14 cellular contexts compared by ENCODE assay signal in the genomic region with DNA sequence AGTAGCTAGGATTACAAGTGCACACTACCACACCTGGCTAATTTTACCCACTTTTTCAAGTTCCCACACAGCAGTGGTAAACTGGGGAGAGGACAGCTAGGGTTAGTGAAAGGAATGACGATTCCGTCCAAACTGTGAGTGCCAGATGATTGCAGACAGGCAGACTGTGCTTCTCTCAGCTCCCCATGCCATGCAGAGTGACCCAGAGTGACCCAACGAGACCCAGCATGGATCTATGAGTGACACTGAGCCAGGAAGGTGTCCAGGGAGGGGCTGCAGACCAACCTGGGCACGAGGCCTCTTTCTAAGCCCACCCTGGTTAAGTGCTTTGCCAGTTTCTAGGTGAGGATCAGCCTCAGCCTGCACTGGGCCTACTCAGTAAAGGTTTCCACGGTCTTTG. TPM values are rescaled to one million over a fixed set of nuclear protein-coding genes. Genes with fewer than 3 reads are reported as not detected.
DNase-seq lines count a peak whose midpoint lies in the region; ATAC-seq and TF ChIP-seq lines count a peak whose summit lies in the region.
"Had no signal": no experiment of that assay in that cellular context is flagged by ENCODE, and none has a peak within 500 bp of the region (broad histone marks: within the 10 kb centered on the region; RNA-seq: fewer than 3 reads in every experiment).

No MANE protein-coding gene starts in this region.

- CTCF ChIA-PET in WTC11 (lab: Charles Lee): interaction anchor here (0.6 to 3.9 kb wide), 9 partner anchors 12 to 165 kb away, joined by 3 to 23 read pairs (median 4); no protein-coding TSS in a partner anchor

- ATAC-seq in heart left ventricle: peak; percentile 55 to 72 (median 66)
- no peak for ATAC-seq in aorta (ENCODE audit: low FRiP score)
- ATAC-seq in WTC11: no peak

- peaks cover 4% of the 10 kb centered on the region for H3K4me1 Mint-ChIP-seq in activated CD4-positive, alpha-beta T cell treated with anti-CD3 and anti-CD28 coated beads, Interleukin-2, amount 10 ng/mL, durations not matched to agents 24 days and 14 days
- H3K4me1 Mint-ChIP-seq in WTC11: no peaks in the 10 kb centered on the region

- peaks cover 18% of the 10 kb centered on the region for H3K27me3 Mint-ChIP-seq in activated CD4-positive, alpha-beta T cell treated with anti-CD3 and anti-CD28 coated beads, Interleukin-2, amount 10 ng/mL, durations not matched to agents 24 days and 14 days
- peaks cover 4% of the 10 kb centered on the region; the same call in 1 of the 2 replicates for H3K27me3 Mint-ChIP-seq in WTC11 (ENCODE audit: low read depth)
- H3K27me3 Mint-ChIP-seq: activated T-cell treated with anti-CD3 and anti-CD28 coated beads, Interleukin-2, amount 50 U/mL, for 24 hours; T-cell had no signal

- no peak overlapping the region for H3K4me3 Mint-ChIP-seq in activated CD4-positive, alpha-beta T cell treated with anti-CD3 and anti-CD28 coated beads, Interleukin-2, amount 10 ng/mL, durations not matched to agents 24 days and 14 days
- no peak overlapping the region for H3K4me3 Mint-ChIP-seq in WTC11
- H3K4me3 Mint-ChIP-seq: activated T-cell treated with anti-CD3 and anti-CD28 coated beads, Interleukin-2, amount 50 U/mL, for 24 hours; T-cell had no signal

- H3K27me3 ChIP-seq in heart left ventricle (no peaks in the 10 kb centered on the region), trophoblast cell (ENCODE audit: insufficient read depth, low read length) (no peaks in the 10 kb centered on the region), aorta (ENCODE audit: control insufficient read depth in 1 of 2, insufficient read depth in 2 of 2, low read length in 1 of 2) (no peaks in the 10 kb centered on the region)
- H3K27me3 ChIP-seq: hepatocyte, MG63 had no signal

- no peak overlapping the region for H2AFZ ChIP-seq in trophoblast cell (ENCODE audit: insufficient read depth, low read length, poor library complexity)
- H2AFZ ChIP-seq: hepatocyte had no signal

- no peak overlapping the region for H3K23ac ChIP-seq in trophoblast cell (ENCODE audit: low read length)

- H3K9me3 Mint-ChIP-seq in activated CD4-positive, alpha-beta T cell treated with anti-CD3 and anti-CD28 coated beads, Interleukin-2, amount 10 ng/mL, durations not matched to agents 24 days and 14 days: no peaks in the 10 kb centered on the region
- H3K9me3 Mint-ChIP-seq in WTC11: no peaks in the 10 kb centered on the region
- H3K9me3 Mint-ChIP-seq: activated T-cell treated with anti-CD3 and anti-CD28 coated beads, Interleukin-2, amount 50 U/mL, for 24 hours; T-cell had no signal

- H2AK5ac ChIP-seq in trophoblast cell (ENCODE audit: low read length): no peak overlapping the region

- no peak overlapping the region for H2BK12ac ChIP-seq in trophoblast cell (ENCODE audit: low read length)

- H3K4me3 ChIP-seq in heart left ventricle (no peak overlapping the region), trophoblast cell (ENCODE audit: low read depth, low read length) (no peak overlapping the region), aorta (ENCODE audit: low read length in 2 of 2) (no peak overlapping the region)
- H3K4me3 ChIP-seq: hepatocyte, MG63 had no signal

- TF ChIP-seq POLR2A in heart left ventricle (IDR thresholded peaks at IDR 0.05): no peak

- H3K79me1 ChIP-seq in trophoblast cell (ENCODE audit: low read length): no peaks in the 10 kb centered on the region

- DNase-seq in activated CD4-positive, alpha-beta T cell treated with anti-CD3 and anti-CD28 coated beads, Interleukin-2, amount 10 ng/mL, durations not matched to agents 24 days and 14 days: no peak
- no peak for DNase-seq in activated CD4-positive, alpha-beta T cell treated with anti-CD3 and anti-CD28 coated beads for 48 hours
- peak in 3 of 5 donors; percentile 48 to 73 (median 67) for DNase-seq in heart left ventricle
- no peak for DNase-seq in trophoblast cell
- DNase-seq in aorta: peak; percentile 42 to 60
- DNase-seq in WTC11 (ENCODE audit: low spot score): no peak
- no peak for DNase-seq in NCI-H1417 (lab: John Stamatoyannopoulos, UW)
- no peak for DNase-seq in GM10266 (ENCODE audit: extremely low spot score)

- H3K14ac ChIP-seq in trophoblast cell (ENCODE audit: low read length): no peak overlapping the region

- no peak overlapping the region for H3K18ac ChIP-seq in trophoblast cell (ENCODE audit: low read length)

- H3K79me2 ChIP-seq in trophoblast cell (ENCODE audit: control insufficient read depth, insufficient read depth, low read length, poor library complexity): no peaks in the 10 kb centered on the region
- H3K79me2 ChIP-seq: hepatocyte had no signal

- H3K9me3 ChIP-seq in heart left ventricle (no peaks in the 10 kb centered on the region), trophoblast cell (ENCODE audit: insufficient read depth, low read depth, low read length) (no peaks in the 10 kb centered on the region), aorta (ENCODE audit: control insufficient read depth, low read length) (no peaks in the 10 kb centered on the region)
- H3K9me3 ChIP-seq: MG63 had no signal

- H3K4ac ChIP-seq in trophoblast cell (ENCODE audit: low read depth, low read length): no peak overlapping the region

- no peak overlapping the region for H3K4me2 ChIP-seq in trophoblast cell (ENCODE audit: low read length)
- H3K4me2 ChIP-seq: hepatocyte had no signal

- no peak overlapping the region for H2BK5ac ChIP-seq in trophoblast cell (ENCODE audit: low read depth, low read length, poor library complexity)

- POLR2A ChIA-PET in WTC11 (lab: Charles Lee): no interaction called here

- no peak overlapping the region for H4K91ac ChIP-seq in trophoblast cell (ENCODE audit: low read depth, low read length)

- 45 to 63% (median 53%) methylated on average over 4 to 5 of the region's 5 CpGs for WGBS in heart left ventricle, 4 donors
- no CpG with 5 or more reads among the region's 5 CpGs for WGBS in trophoblast cell (ENCODE audit: extremely low coverage, insufficient coverage, insufficient read length)
- WGBS in aorta, 2 donors: 18 to 22% methylated on average over 5 of the region's 5 CpGs

- H3K36me3 ChIP-seq in heart left ventricle (no peaks in the 10 kb centered on the region), trophoblast cell (ENCODE audit: control insufficient read depth in 1 of 2, insufficient read depth in 2 of 2, low read length in 2 of 2) (no peaks in the 10 kb centered on the region), aorta (ENCODE audit: control insufficient read depth in 1 of 2, insufficient read depth in 2 of 2, low read length in 1 of 2) (no peaks in the 10 kb centered on the region)
- H3K36me3 ChIP-seq: MG63 had no signal

- TF ChIP-seq CTCF in heart left ventricle (IDR thresholded peaks at IDR 0.05): no peak
- TF ChIP-seq CTCF in WTC11 (IDR thresholded peaks at IDR 0.05): no peak
- TF ChIP-seq CTCF in GM10266 (IDR thresholded peaks at IDR 0.05; ENCODE audit: control insufficient read depth, insufficient read depth, low read depth, missing control alignments): no peak

- H3K9ac ChIP-seq in trophoblast cell (ENCODE audit: low read length): peak overlapping the region; percentile 11

- H3K27ac ChIP-seq in heart left ventricle: peak overlapping the region in 11 of 12 donors; percentile 42 to 97 (median 82)
- H3K27ac ChIP-seq in trophoblast cell (ENCODE audit: low read depth, low read length): no peak overlapping the region
- H3K27ac ChIP-seq in aorta (ENCODE audit: low read depth in 1 of 2, low read length in 2 of 2): peak overlapping the region in 1 of 2 donors; percentile 29
- H3K27ac ChIP-seq: epithelial cell of prostate, hepatocyte had no signal

- H4K8ac ChIP-seq in trophoblast cell (ENCODE audit: low read depth, low read length): no peak overlapping the region

- H4K12ac ChIP-seq in trophoblast cell (ENCODE audit: low read depth, low read length): no peak overlapping the region

- H3K27ac Mint-ChIP-seq in activated CD4-positive, alpha-beta T cell treated with anti-CD3 and anti-CD28 coated beads, Interleukin-2, amount 10 ng/mL, durations not matched to agents 24 days and 14 days: peak overlapping the region; percentile 35
- H3K27ac Mint-ChIP-seq in WTC11: no peak overlapping the region
- H3K27ac Mint-ChIP-seq: activated T-cell treated with anti-CD3 and anti-CD28 coated beads, Interleukin-2, amount 50 U/mL, for 24 hours; progenitor cell of endocrine pancreas; T-cell had no signal

- H3K36me3 Mint-ChIP-seq in activated CD4-positive, alpha-beta T cell treated with anti-CD3 and anti-CD28 coated beads, Interleukin-2, amount 10 ng/mL, durations not matched to agents 24 days and 14 days (ENCODE audit: low read depth): no peaks in the 10 kb centered on the region
- no peaks in the 10 kb centered on the region for H3K36me3 Mint-ChIP-seq in WTC11
- H3K36me3 Mint-ChIP-seq: T-cell had no signal

- intact Hi-C loops in activated CD4-positive, alpha-beta T cell treated with anti-CD3 and anti-CD28 coated beads, Interleukin-2, amount 10 ng/mL, durations not matched to agents 24 days and 14 days (cut with micrococcal nuclease): no loop called here
- intact Hi-C loops in heart left ventricle (cut with DNase I): loop anchor here in 1 of 10 donors (2.0 kb wide), 1 partner anchor 25 kb away; no protein-coding TSS in a partner anchor
- intact Hi-C loops in aorta (cut with DNase I): no loop called here

- H2BK120ac ChIP-seq in trophoblast cell (ENCODE audit: insufficient read depth, low read length, poor library complexity): no peak overlapping the region

- H3K4me1 ChIP-seq in heart left ventricle (peaks cover 7 to 71% (median 50%) of the 10 kb centered on the region in 12 donors), trophoblast cell (ENCODE audit: control insufficient read depth in 1 of 2, insufficient read depth in 2 of 2, low read length in 2 of 2) (peaks cover 4 to 6% of the 10 kb centered on the region in 2 experiments), aorta (ENCODE audit: control insufficient read depth in 1 of 2, insufficient read depth in 2 of 2, low read length in 2 of 2) (no peaks in the 10 kb centered on the region)

TF ChIP-seq in WTC11, 78 proteins besides CTCF, POLR2A, EP300 and RAD21 (continues in another document):
- TF ChIP-seq ZNF317 (CRISPR knock-in tag; IDR thresholded peaks at IDR 0.05; ENCODE audit: borderline replicate concordance, low read depth) (no peak), IRF2 (CRISPR knock-in tag; IDR thresholded peaks at IDR 0.05; ENCODE audit: borderline replicate concordance, low read depth) (no peak)

RNA-seq across cellular contexts. Expression of gene KLF11, which starts 7.7 kb away (rescaled TPM):
- 7.2 and 8.4 TPM in 2 replicates for total RNA-seq in activated CD4-positive, alpha-beta T cell treated with anti-CD3 and anti-CD28 coated beads, Interleukin-2, amount 10 ng/mL, durations not matched to agents 24 days and 14 days
- total RNA-seq in heart left ventricle: 10 to 100 TPM; 11.8 to 43.8 (median 21.4) TPM
- 1 to 10 TPM; 5.4 to 8.0 TPM for polyA plus RNA-seq in heart left ventricle
- 4.4 and 4.5 TPM in 2 replicates for polyA plus RNA-seq in trophoblast cell (2013)
- total RNA-seq in aorta: 10 to 100 TPM; 30.7 to 33.6 TPM
- polyA plus RNA-seq in aorta: 10 to 100 TPM in 1 of 2 donors, 1 to 10 TPM in 1; 7.8 to 10.2 TPM
- 8.8 to 14.4 TPM (median 13.7 TPM) in 3 replicates for total RNA-seq in WTC11 (2021)

RNA-seq across cellular contexts. Expression of gene CYS1, which starts 44.6 kb away (rescaled TPM):
- 0.24 and 0.63 TPM in 2 replicates for total RNA-seq in activated CD4-positive, alpha-beta T cell treated with anti-CD3 and anti-CD28 coated beads, Interleukin-2, amount 10 ng/mL, durations not matched to agents 24 days and 14 days
- total RNA-seq in heart left ventricle: 1 to 10 TPM; 1.3 to 9.1 (median 2.6) TPM
- polyA plus RNA-seq in heart left ventricle: 1 to 10 TPM in 1 of 2 donors, under 1 TPM in 1; 0.42 to 1.3 TPM
- polyA plus RNA-seq in trophoblast cell (2013): 0.53 and 0.71 TPM in 2 replicates
- total RNA-seq in aorta: 10 to 100 TPM; 11.4 to 13.9 TPM
- polyA plus RNA-seq in aorta: 10 to 100 TPM; 14.7 to 16.4 TPM
- 0.85 to 1.2 TPM (median 1.1 TPM) in 3 replicates for total RNA-seq in WTC11 (2021)
- total RNA-seq: T-cell had no signal

Comparison
In these comparisons a context has a peak if more than half of its experiments do, and no peak if none do; other contexts are left out.
1. DNase-seq: peak in heart left ventricle (3 of 5) and aorta (2 of 2); none in activated CD4-positive, alpha-beta T cell treated with anti-CD3 and anti-CD28 coated beads, Interleukin-2, amount 10 ng/mL, durations not matched to agents 24 days and 14 days (single experiment), activated CD4-positive, alpha-beta T cell treated with anti-CD3 and anti-CD28 coated beads for 48 hours (single experiment), trophoblast cell (0 of 2), WTC11 (single experiment), NCI-H1417 (0 of 3) and GM10266 (single experiment).
2. ATAC-seq: peak in heart left ventricle (4 of 4); none in aorta (single experiment) and WTC11 (single experiment).